8 cellular contexts compared by ENCODE assay signal in genomic region chr5:1515921-1516571, GRCh38. TPM values are rescaled to one million over a fixed set of nuclear protein-coding genes. Genes with fewer than 3 reads are reported as not detected.
DNase-seq lines count a peak whose midpoint lies in the region; ATAC-seq and TF ChIP-seq lines count a peak whose summit lies in the region.

No MANE protein-coding gene starts in this region.

- TF ChIP-seq CTCF in type B pancreatic cell (conservative IDR thresholded peaks at IDR 0.05) = no peak

- DNase-seq in activated CD4-positive, alpha-beta T cell treated with anti-CD3 and anti-CD28 coated beads for 36 hours = no peak
- DNase-seq in activated CD4-positive, alpha-beta T cell treated with anti-CD3 and anti-CD28 coated beads, Interleukin-2, amount 50 U/mL, for 1 hour = no peak
- DNase-seq in activated gamma-delta T cell treated with Interleukin-2 at 50 U/mL for 16 hours (peak; percentile 3), islet precursor cell (peak; percentile 96), type B pancreatic cell (ENCODE audit: extremely low spot score, unreplicated experiment) (peak; percentile 54), NCI-H1417 (lab: John Stamatoyannopoulos, UW) (no peak), NCI-H524 treated with DMSO at 0.1 percent for 48 hours (lab: John Stamatoyannopoulos, UW) (no peak)
- no peak for DNase-seq in stimulated activated CD4-positive, alpha-beta T cell treated with anti-CD3 and anti-CD28 coated beads, Interleukin-2, amount 100 ng/mL, for 24 hours

- no peak overlapping the region for H3K27ac Mint-ChIP-seq in activated CD4-positive, alpha-beta T cell treated with anti-CD3 and anti-CD28 coated beads for 36 hours
- H3K27ac Mint-ChIP-seq in type B pancreatic cell = peak overlapping the region; percentile 95

- CTCF ChIA-PET in activated CD4-positive, alpha-beta T cell treated with anti-CD3 and anti-CD28 coated beads for 36 hours (lab: Charles Lee) = interaction anchor here (0.7 kb wide), 1 partner anchor 154 kb away, joined by 3 read pairs; no protein-coding TSS in a partner anchor

- POLR2A ChIA-PET in activated CD4-positive, alpha-beta T cell treated with anti-CD3 and anti-CD28 coated beads for 36 hours (lab: Charles Lee) = interaction anchor here (0.7 kb wide), 1 partner anchor 17 kb away, joined by 7 read pairs; no protein-coding TSS in a partner anchor

- H3K9me3 Mint-ChIP-seq in activated CD4-positive, alpha-beta T cell treated with anti-CD3 and anti-CD28 coated beads for 36 hours (ENCODE audit: low read depth) = no peaks in the 10 kb centered on the region
- no peaks in the 10 kb centered on the region for H3K9me3 Mint-ChIP-seq in type B pancreatic cell

- ATAC-seq in activated CD4-positive, alpha-beta T cell treated with anti-CD3 and anti-CD28 coated beads for 36 hours = peak; percentile 75

- no peaks in the 10 kb centered on the region for H3K27me3 Mint-ChIP-seq in activated CD4-positive, alpha-beta T cell treated with anti-CD3 and anti-CD28 coated beads for 36 hours
- no peaks in the 10 kb centered on the region for H3K27me3 Mint-ChIP-seq in type B pancreatic cell

- H3K4me1 Mint-ChIP-seq in activated CD4-positive, alpha-beta T cell treated with anti-CD3 and anti-CD28 coated beads for 36 hours = peaks cover 20% of the 10 kb centered on the region
- peaks cover 28% of the 10 kb centered on the region for H3K4me1 Mint-ChIP-seq in type B pancreatic cell (ENCODE audit: unreplicated experiment)

- H3K4me3 Mint-ChIP-seq in activated CD4-positive, alpha-beta T cell treated with anti-CD3 and anti-CD28 coated beads for 36 hours = no peak overlapping the region
- H3K4me3 Mint-ChIP-seq in type B pancreatic cell = peak overlapping the region; percentile 65

- intact Hi-C loops in activated CD4-positive, alpha-beta T cell treated with anti-CD3 and anti-CD28 coated beads for 36 hours (cut with DNase I, micrococcal nuclease) = no loop called here

- H3K36me3 Mint-ChIP-seq in activated CD4-positive, alpha-beta T cell treated with anti-CD3 and anti-CD28 coated beads for 36 hours (ENCODE audit: low read depth) = peaks cover 9% of the 10 kb centered on the region
- peaks cover 6% of the 10 kb centered on the region for H3K36me3 Mint-ChIP-seq in type B pancreatic cell

RNA-seq across cellular contexts. Expression of gene LPCAT1, which starts 7.7 kb away (rescaled TPM):
- total RNA-seq in activated CD4-positive, alpha-beta T cell treated with anti-CD3 and anti-CD28 coated beads for 36 hours = 10 to 100 TPM; 42.5 to 54.5 TPM
- total RNA-seq in type B pancreatic cell (ENCODE audit: low replicate concordance) = 91.6 and 97.1 TPM in 2 replicates

Comparison
In these comparisons a context has a peak if more than half of its experiments do, and no peak if none do; other contexts are left out.
1. DNase-seq: peak in activated gamma-delta T cell treated with Interleukin-2 at 50 U/mL for 16 hours (single experiment), islet precursor cell (single experiment) and type B pancreatic cell (single experiment); none in activated CD4-positive, alpha-beta T cell treated with anti-CD3 and anti-CD28 coated beads for 36 hours (single experiment), activated CD4-positive, alpha-beta T cell treated with anti-CD3 and anti-CD28 coated beads, Interleukin-2, amount 50 U/mL, for 1 hour (single experiment), NCI-H1417 (0 of 3), NCI-H524 treated with DMSO at 0.1 percent for 48 hours (single experiment) and stimulated activated CD4-positive, alpha-beta T cell treated with anti-CD3 and anti-CD28 coated beads, Interleukin-2, amount 100 ng/mL, for 24 hours (0 of 2).